In the genomic region with DNA sequence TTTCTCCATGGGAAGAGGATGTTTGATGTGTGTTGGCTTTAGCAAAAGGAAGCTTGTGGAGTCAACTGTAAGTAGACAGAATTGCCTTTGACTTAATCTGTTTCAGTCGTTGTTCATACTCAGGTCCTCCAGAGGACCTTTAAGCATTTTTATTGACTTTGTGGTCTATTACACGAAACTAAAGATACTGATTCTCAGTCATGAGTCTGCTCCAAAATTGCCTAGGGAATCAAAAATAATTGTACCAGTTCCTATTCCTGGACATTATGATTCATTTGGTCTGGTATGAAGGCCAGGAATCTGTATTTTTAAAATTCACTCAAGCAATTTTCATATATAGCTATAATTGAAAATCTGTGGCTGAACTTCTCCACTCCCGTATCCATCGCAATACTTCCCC, we compare ENCODE assay signal across 20 cellular contexts. TPM values are rescaled to one million over a fixed set of nuclear protein-coding genes. Genes with fewer than 3 reads are reported as not detected.
A peak's percentile ranks its signal among the peaks of the same experiment; 100 is the strongest.
DNase-seq lines count a peak whose midpoint lies in the region; ATAC-seq, FAIRE-seq and TF ChIP-seq lines count a peak whose summit lies in the region.
"Had no signal": no experiment of that assay in that cellular context is flagged by ENCODE, and none has a peak within 500 bp of the region (broad histone marks: within the 10 kb centered on the region; RNA-seq: fewer than 3 reads in every experiment).

No MANE protein-coding gene starts in this region.

- H3K4me3 Mint-ChIP-seq in astrocyte (ENCODE audit: unreplicated experiment), result no peak overlapping the region
- H3K4me3 Mint-ChIP-seq: CD14-positive monocyte; CD4-positive, alpha-beta memory T cell; H9 had no signal

- no peaks in the 10 kb centered on the region for H4K20me1 ChIP-seq in GM23248 (ENCODE audit: insufficient read depth)
- H4K20me1 ChIP-seq in astrocyte (ENCODE audit: insufficient read depth, low read length), result no peaks in the 10 kb centered on the region
- H4K20me1 ChIP-seq: BLaER1 had no signal

- WGBS in GM23248 (ENCODE audit: low coverage in 1 of 2, low lambda C conversion rate in 2 of 2, missing lambda C conversion rate in 2 of 2), 2 experiments, result 55 to 71% methylated on average over 4 of the region's 4 CpGs

- H2AFZ ChIP-seq in GM23248 (no peak overlapping the region), astrocyte (ENCODE audit: low read depth, low read length) (no peak overlapping the region)

- no peak for TF ChIP-seq CTCF in astrocyte (IDR thresholded peaks at IDR 0.05; ENCODE audit: insufficient read depth, low read depth, low read length)

- no peak for ATAC-seq in GM21529 (IDR thresholded peaks at IDR 0.05; ENCODE audit: unreplicated experiment)
- ATAC-seq: K562 had no signal

- no peaks in the 10 kb centered on the region for H3K27me3 Mint-ChIP-seq in astrocyte (ENCODE audit: low read depth, unreplicated experiment)
- H3K27me3 Mint-ChIP-seq: CD4-positive, alpha-beta memory T cell had no signal

- FAIRE-seq in astrocyte (lab: Jason Lieb, UNC), result peak; percentile 88
- FAIRE-seq: GM12891, H1, K562 had no signal

- H3K79me2 ChIP-seq in GM23248 (ENCODE audit: insufficient read depth) (no peaks in the 10 kb centered on the region), astrocyte (ENCODE audit: insufficient read depth, low read length) (no peaks in the 10 kb centered on the region)

- in situ Hi-C loops in GM23248 (cut with MboI), result no loop called here

- peaks cover 2% of the 10 kb centered on the region for H3K4me1 Mint-ChIP-seq in astrocyte (ENCODE audit: low read depth, unreplicated experiment)
- H3K4me1 Mint-ChIP-seq: CD14-positive monocyte; CD4-positive, alpha-beta memory T cell had no signal

- TF ChIP-seq POLR2A in erythroblast (IDR thresholded peaks at IDR 0.05; ENCODE audit: low read length), result no peak

- H3K4me1 ChIP-seq in GM23248 (ENCODE audit: insufficient read depth) (peaks cover 12% of the 10 kb centered on the region; the same call in 1 of the 2 replicates), astrocyte (ENCODE audit: insufficient read depth, low read length) (no peaks in the 10 kb centered on the region)
- H3K4me1 ChIP-seq: BLaER1 had no signal

- H3K27ac Mint-ChIP-seq in astrocyte (ENCODE audit: unreplicated experiment), result no peak overlapping the region
- H3K27ac Mint-ChIP-seq: CD14-positive monocyte; CD4-positive, alpha-beta memory T cell; H9 had no signal

- no peak overlapping the region for H3K9ac ChIP-seq in GM23248
- H3K9ac ChIP-seq in astrocyte (ENCODE audit: low read length), result no peak overlapping the region
- H3K9ac ChIP-seq: BLaER1 had no signal

- H3K27ac ChIP-seq in GM23248, result no peak overlapping the region
- H3K27ac ChIP-seq in astrocyte (ENCODE audit: low read depth, low read length), result no peak overlapping the region
- H3K27ac ChIP-seq: BLaER1, HL-60 had no signal

- no peaks in the 10 kb centered on the region for H3K36me3 ChIP-seq in GM23248 (ENCODE audit: low read depth)
- no peaks in the 10 kb centered on the region for H3K36me3 ChIP-seq in astrocyte (ENCODE audit: insufficient read depth, low read length)

- no peak overlapping the region for H3K4me2 ChIP-seq in GM23248 (ENCODE audit: unreplicated experiment)
- no peak overlapping the region for H3K4me2 ChIP-seq in astrocyte (ENCODE audit: low read length)
- H3K4me2 ChIP-seq: BLaER1 had no signal

- no peaks in the 10 kb centered on the region for H3K27me3 ChIP-seq in GM23248 (replicated peaks; ENCODE audit: insufficient read depth)
- no peaks in the 10 kb centered on the region for H3K27me3 ChIP-seq in astrocyte (ENCODE audit: insufficient read depth, low read length)
- H3K27me3 ChIP-seq: BLaER1 had no signal

- peaks cover 2% of the 10 kb centered on the region for H3K9me3 Mint-ChIP-seq in astrocyte (ENCODE audit: unreplicated experiment)

- DNase-seq in GM23248 (peak; percentile 24), astrocyte (ENCODE audit: low read depth) (no peak), hepatic stellate cell (ENCODE audit: low spot score) (peak; percentile 2), erythroblast (lab: John Stamatoyannopoulos, UW) (no peak), GM03348 (ENCODE audit: low spot score) (no peak), NCI-H2081 treated with DMSO at 0.1 percent for 48 hours (lab: John Stamatoyannopoulos, UW) (no peak)
- DNase-seq: Calu3; CD4-positive, alpha-beta memory T cell; DMS79 treated with DMSO at 0.1 percent for 48 hours; EL; H9; IMR-90 had no signal

- H3K9me2 ChIP-seq in GM23248 (ENCODE audit: insufficient read depth), result no peaks in the 10 kb centered on the region

- H3K9me3 ChIP-seq in GM23248 (ENCODE audit: low read depth), result no peaks in the 10 kb centered on the region
- H3K9me3 ChIP-seq in astrocyte (ENCODE audit: insufficient read depth, low read depth, low read length), result no peaks in the 10 kb centered on the region

- H3F3A ChIP-seq in GM23248 (ENCODE audit: insufficient read depth), result no peaks in the 10 kb centered on the region

- H3K4me3 ChIP-seq in GM23248, result no peak overlapping the region
- no peak overlapping the region for H3K4me3 ChIP-seq in astrocyte (ENCODE audit: insufficient read depth, low read depth, low read length)
- H3K4me3 ChIP-seq: BLaER1, K562 had no signal

- no peaks in the 10 kb centered on the region for H3K36me3 Mint-ChIP-seq in astrocyte (ENCODE audit: low read depth, unreplicated experiment)
- H3K36me3 Mint-ChIP-seq: CD14-positive monocyte; CD4-positive, alpha-beta memory T cell had no signal

RNA-seq across cellular contexts. Expression of a gene that starts 38.6 kb away (rescaled TPM):
- 4.8 and 6.8 TPM in 2 replicates for total RNA-seq in GM23248 (2014; rRNA removed; shearing (Covaris generic))
- polyA plus RNA-seq in GM23248 (2016; fragmentation: Nextera tagmentation; extraction: Ambion mirVana), result 1.2 TPM in 2 replicates
- total RNA-seq in astrocyte, result 8.3 and 9.0 TPM in 2 replicates
- total RNA-seq: G401 had no signal
- polyA plus RNA-seq: CD14-positive monocyte had no signal

Comparison
In these comparisons a context has a peak if more than half of its experiments do, and no peak if none do; other contexts are left out.
1. DNase-seq: peak in GM23248 (single experiment) and hepatic stellate cell (single experiment); none in astrocyte (single experiment), erythroblast (0 of 2), GM03348 (single experiment) and NCI-H2081 treated with DMSO at 0.1 percent for 48 hours (single experiment).